In the genomic region with DNA sequence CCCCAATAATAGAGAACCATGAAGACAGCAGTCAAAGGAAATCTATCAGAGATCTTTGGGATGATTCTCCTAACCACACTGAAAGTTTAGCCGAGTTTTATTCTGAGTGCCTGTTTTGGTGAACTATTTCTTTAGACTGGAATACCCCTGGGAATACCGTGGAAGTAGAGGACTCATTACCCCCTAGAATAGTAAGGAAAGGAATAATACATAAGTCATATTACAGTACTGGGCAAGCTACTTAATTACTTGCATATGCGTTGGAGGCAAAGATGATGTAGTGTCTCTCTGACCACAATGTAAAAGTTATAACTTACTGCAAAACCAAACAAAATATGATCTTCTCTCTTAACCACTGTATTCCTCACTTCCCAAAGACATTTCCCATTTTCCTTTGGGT, we compare ENCODE assay signal across 21 cellular contexts. TPM values are rescaled to one million over a fixed set of nuclear protein-coding genes. Genes with fewer than 3 reads are reported as not detected.
"Had no signal": no experiment of that assay in that cellular context is flagged by ENCODE, and none has a peak within 500 bp of the region (broad histone marks: within the 10 kb centered on the region; RNA-seq: fewer than 3 reads in every experiment).

No MANE protein-coding gene starts in this region.

- H3K9me3 ChIP-seq: esophagus squamous epithelium, prostate gland, right atrium auricular region, thyroid gland, vagina had no signal

- ATAC-seq: effector memory CD8-positive, alpha-beta T cell; naive thymus-derived CD4-positive, alpha-beta T cell; sciatic nerve; stimulated activated naive CD8-positive, alpha-beta T cell treated with anti-CD3 and anti-CD28 coated beads, Interleukin-15, amount 100 ng/mL, for 72 hours had no signal

- H3K9ac ChIP-seq: neural progenitor cell had no signal

- H2AFZ ChIP-seq: neural progenitor cell had no signal

- H3K4me1 ChIP-seq: esophagus squamous epithelium, prostate gland, right atrium auricular region, thyroid gland, vagina had no signal

- H3K36me3 ChIP-seq: neural progenitor cell had no signal

- DNase-seq: cortex of kidney; effector memory CD8-positive, alpha-beta T cell; erythroblast; esophagus squamous epithelium; midbrain; naive thymus-derived CD4-positive, alpha-beta T cell; stimulated activated CD4-positive, alpha-beta T cell treated with anti-CD3 and anti-CD28 coated beads, Interleukin-12 subunit alpha, Interleukin-12 subunit beta, amount 100 ng/mL, for 4 hours; stimulated activated CD4-positive, alpha-beta T cell treated with anti-CD3 and anti-CD28 coated beads, Interleukin-1b, Interleukin-23, amount 100 ng/mL, for 48 hours; stimulated activated CD4-positive, alpha-beta T cell treated with anti-CD3 and anti-CD28 coated beads, Interleukin-4, amount 100 ng/mL, for 1 hour; stimulated activated CD8-positive, alpha-beta memory T cell treated with anti-CD3 and anti-CD28 coated beads, Interleukin-4, amount 100 ng/mL, for 48 hours; stimulated activated naive CD4-positive, alpha-beta T cell; stimulated activated naive CD8-positive, alpha-beta T cell treated with anti-CD3 and anti-CD28 coated beads, Interleukin-15, amount 100 ng/mL, for 72 hours; thyroid gland; trophoblast cell had no signal

- H3K27ac ChIP-seq: esophagus squamous epithelium, neural progenitor cell, prostate gland, right atrium auricular region, thyroid gland, vagina had no signal

- H3K27me3 ChIP-seq: esophagus squamous epithelium, neural progenitor cell, right atrium auricular region, thyroid gland, vagina had no signal

- H3K4me2 ChIP-seq: neural progenitor cell, smooth muscle cell had no signal

- H3K4me3 ChIP-seq: esophagus squamous epithelium, lung, neural progenitor cell, prostate gland, right atrium auricular region, smooth muscle cell, thyroid gland, vagina had no signal

RNA-seq across cellular contexts. Expression of gene ZC2HC1C, which starts 25.5 kb away (rescaled TPM):
- total RNA-seq: vagina had no signal
